Comparison of ENCODE assay signal across 14 cellular contexts in genomic region chr4:184273166-184274147, GRCh38. TPM values are rescaled to one million over a fixed set of nuclear protein-coding genes. Genes with fewer than 3 reads are reported as not detected.
DNase-seq lines count a peak whose midpoint lies in the region; ATAC-seq and TF ChIP-seq lines count a peak whose summit lies in the region.
"Had no signal": no experiment of that assay in that cellular context is flagged by ENCODE, and none has a peak within 500 bp of the region (broad histone marks: within the 10 kb centered on the region; RNA-seq: fewer than 3 reads in every experiment).

No MANE protein-coding gene starts in this region.

- peaks cover 22% of the 10 kb centered on the region for H3K9me3 Mint-ChIP-seq in activated T-helper 1 cell treated with anti-CD3 and anti-CD28 coated beads, Interleukin-12 subunit alpha, Interleukin-12 subunit beta, Interleukin-2, Interleukin-4 antibody, amounts not matched to agents 30 ng/mL and 10 ng/mL and 1 ng/mL, durations not matched to agents 14 hours and 24 hours and 36 hours
- peaks cover 10% of the 10 kb centered on the region for H3K9me3 Mint-ChIP-seq in MCF 10A (ENCODE audit: unreplicated experiment)

- TF ChIP-seq CTCF in right atrium auricular region (IDR thresholded peaks at IDR 0.05) (no peak), MCF 10A (IDR thresholded peaks at IDR 0.05; ENCODE audit: unreplicated experiment) (no peak)

- in situ Hi-C loops in G401 (cut with HindIII; ENCODE audit: low sequenced_read_pairs), result no loop called here

- BruUV-seq in MCF 10A (replicated peaks; lab: Mats Ljungman, UMichigan), result no TSS peak

- POLR2A ChIA-PET in MCF 10A (lab: Yijun Ruan, JAX), result interaction anchor here (0.9 kb wide), 1 partner anchor 202 kb away, joined by 3 read pairs; no protein-coding TSS in a partner anchor

- H3K36me3 Mint-ChIP-seq in activated T-helper 1 cell treated with anti-CD3 and anti-CD28 coated beads, Interleukin-12 subunit alpha, Interleukin-12 subunit beta, Interleukin-2, Interleukin-4 antibody, amounts not matched to agents 30 ng/mL and 10 ng/mL and 1 ng/mL, durations not matched to agents 14 hours and 24 hours and 36 hours (ENCODE audit: low read depth), result peaks cover 12% of the 10 kb centered on the region
- peaks cover 9% of the 10 kb centered on the region for H3K36me3 Mint-ChIP-seq in MCF 10A (ENCODE audit: insufficient read depth, unreplicated experiment)

- H3K4me3 Mint-ChIP-seq in activated T-helper 1 cell treated with anti-CD3 and anti-CD28 coated beads, Interleukin-12 subunit alpha, Interleukin-12 subunit beta, Interleukin-2, Interleukin-4 antibody, amounts not matched to agents 30 ng/mL and 10 ng/mL and 1 ng/mL, durations not matched to agents 14 hours and 24 hours and 36 hours, result no peak overlapping the region
- H3K4me3 Mint-ChIP-seq in MCF 10A (ENCODE audit: unreplicated experiment), result no peak overlapping the region
- H3K4me3 Mint-ChIP-seq: activated naive CD8-positive, alpha-beta T cell treated with anti-CD3 and anti-CD28 coated beads, Interleukin-2, amount 10 ng/mL, durations not matched to agents 7 days and 5 days; nephron progenitor cell had no signal

- H3K4me1 Mint-ChIP-seq in activated T-helper 1 cell treated with anti-CD3 and anti-CD28 coated beads, Interleukin-12 subunit alpha, Interleukin-12 subunit beta, Interleukin-2, Interleukin-4 antibody, amounts not matched to agents 30 ng/mL and 10 ng/mL and 1 ng/mL, durations not matched to agents 14 hours and 24 hours and 36 hours (ENCODE audit: low read depth), result peaks cover 79% of the 10 kb centered on the region
- no peaks in the 10 kb centered on the region for H3K4me1 Mint-ChIP-seq in MCF 10A (ENCODE audit: insufficient read depth, unreplicated experiment)
- H3K4me1 Mint-ChIP-seq: nephron progenitor cell had no signal

- no peak overlapping the region for H3K4me3 ChIP-seq in right atrium auricular region
- H3K4me3 ChIP-seq in right cardiac atrium (ENCODE audit: low read length), result no peak overlapping the region
- H3K4me3 ChIP-seq: gastroesophageal sphincter had no signal

- H3K27ac Mint-ChIP-seq in activated T-helper 1 cell treated with anti-CD3 and anti-CD28 coated beads, Interleukin-12 subunit alpha, Interleukin-12 subunit beta, Interleukin-2, Interleukin-4 antibody, amounts not matched to agents 30 ng/mL and 10 ng/mL and 1 ng/mL, durations not matched to agents 14 hours and 24 hours and 36 hours, result peak overlapping the region; percentile 49
- H3K27ac Mint-ChIP-seq in MCF 10A (ENCODE audit: low read depth, unreplicated experiment), result no peak overlapping the region
- H3K27ac Mint-ChIP-seq: activated naive CD8-positive, alpha-beta T cell treated with anti-CD3 and anti-CD28 coated beads, Interleukin-2, amount 10 ng/mL, durations not matched to agents 7 days and 5 days; nephron progenitor cell had no signal

- peaks cover 0 to 3% of the 10 kb centered on the region in 2 donors for H3K9me3 ChIP-seq in right atrium auricular region
- no peaks in the 10 kb centered on the region for H3K9me3 ChIP-seq in right cardiac atrium (ENCODE audit: control insufficient read depth, low read length)

- ATAC-seq in right cardiac atrium, result no peak
- ATAC-seq in HG03039 (IDR thresholded peaks at IDR 0.05; ENCODE audit: unreplicated experiment), result peak; percentile 51
- ATAC-seq: gastroesophageal sphincter, Panc1 had no signal

- H3K27me3 Mint-ChIP-seq in activated T-helper 1 cell treated with anti-CD3 and anti-CD28 coated beads, Interleukin-12 subunit alpha, Interleukin-12 subunit beta, Interleukin-2, Interleukin-4 antibody, amounts not matched to agents 30 ng/mL and 10 ng/mL and 1 ng/mL, durations not matched to agents 14 hours and 24 hours and 36 hours (ENCODE audit: insufficient read depth), result no peaks in the 10 kb centered on the region
- H3K27me3 Mint-ChIP-seq in MCF 10A (ENCODE audit: insufficient read depth, unreplicated experiment), result no peaks in the 10 kb centered on the region
- H3K27me3 Mint-ChIP-seq: activated naive CD8-positive, alpha-beta T cell treated with anti-CD3 and anti-CD28 coated beads, Interleukin-2, amount 10 ng/mL, durations not matched to agents 7 days and 5 days had no signal

- no peak overlapping the region for H3K27ac ChIP-seq in right atrium auricular region
- H3K27ac ChIP-seq in right cardiac atrium (ENCODE audit: low read length), result no peak overlapping the region
- H3K27ac ChIP-seq: gastroesophageal sphincter had no signal

- intact Hi-C loops in right cardiac atrium (cut with DNase I) (no loop called here), MCF 10A (cut with micrococcal nuclease) (no loop called here)
- intact Hi-C loops in activated T-helper 1 cell treated with anti-CD3 and anti-CD28 coated beads, Interleukin-12 subunit alpha, Interleukin-12 subunit beta, Interleukin-2, Interleukin-4 antibody, amounts not matched to agents 30 ng/mL and 10 ng/mL and 1 ng/mL, durations not matched to agents 14 hours and 24 hours and 36 hours (cut with micrococcal nuclease), result no loop called here

- H3K27me3 ChIP-seq in right atrium auricular region (no peaks in the 10 kb centered on the region), right cardiac atrium (ENCODE audit: control insufficient read depth, insufficient read depth) (no peaks in the 10 kb centered on the region)
- H3K27me3 ChIP-seq: gastroesophageal sphincter had no signal

- 83% methylated on average over 17 of the region's 17 CpGs for WGBS in right cardiac atrium

- peak; percentile 28 for DNase-seq in right atrium auricular region (ENCODE audit: low spot score)
- no peak for DNase-seq in right cardiac atrium
- no peak for DNase-seq in activated T-helper 1 cell treated with anti-CD3 and anti-CD28 coated beads, Interleukin-12 subunit alpha, Interleukin-12 subunit beta, Interleukin-2, Interleukin-4 antibody, amounts not matched to agents 30 ng/mL and 10 ng/mL and 1 ng/mL, durations not matched to agents 14 hours and 24 hours and 36 hours (ENCODE audit: low spot score)
- DNase-seq in ureter (ENCODE audit: low spot score), result peak; percentile 8
- no peak for DNase-seq in MCF 10A (ENCODE audit: unreplicated experiment)
- no peak for DNase-seq in superior temporal gyrus (ENCODE audit: extremely low spot score)
- no peak for DNase-seq in G401 (ENCODE audit: low spot score)
- DNase-seq: activated naive CD8-positive, alpha-beta T cell treated with anti-CD3 and anti-CD28 coated beads, Interleukin-2, amount 10 ng/mL, durations not matched to agents 7 days and 5 days; KBM-7; nephron progenitor cell; stimulated activated CD4-positive, alpha-beta T cell treated with anti-CD3 and anti-CD28 coated beads, Interleukin-12 subunit alpha, Interleukin-12 subunit beta, amount 100 ng/mL, for 4 hours had no signal

- no peaks in the 10 kb centered on the region for H3K36me3 ChIP-seq in right atrium auricular region
- H3K36me3 ChIP-seq: gastroesophageal sphincter had no signal

- H3K4me1 ChIP-seq in right atrium auricular region, result no peaks in the 10 kb centered on the region
- H3K4me1 ChIP-seq in right cardiac atrium (ENCODE audit: control insufficient read depth, insufficient read depth, low read length), result peaks cover 2% of the 10 kb centered on the region
- H3K4me1 ChIP-seq: gastroesophageal sphincter had no signal

- CTCF ChIA-PET in MCF 10A (lab: Yijun Ruan, JAX), result interaction anchor here (0.7 to 1.8 kb wide), 5 partner anchors 9 to 550 kb away, joined by 3 to 7 read pairs (median 3); no protein-coding TSS in a partner anchor

RNA-seq across cellular contexts. Expression of gene ENPP6, which starts 55.8 kb away (rescaled TPM):
- total RNA-seq in right atrium auricular region (not detected), right cardiac atrium (under 1 TPM in 2 of 4 donors, not detected in 2; 0.12 to 0.31 TPM), ureter (3.9 TPM), MCF 10A (2022) (not detected in 2 replicates)
- polyA plus RNA-seq in right cardiac atrium, result 0.05 TPM
- 2.5 and 3.4 TPM in 2 replicates for total RNA-seq in activated T-helper 1 cell treated with anti-CD3 and anti-CD28 coated beads, Interleukin-12 subunit alpha, Interleukin-12 subunit beta, Interleukin-2, Interleukin-4 antibody, amounts not matched to agents 30 ng/mL and 10 ng/mL and 1 ng/mL, durations not matched to agents 14 hours and 24 hours and 36 hours
- total RNA-seq in G401 (2014; rRNA removed; shearing (Covaris generic)), result not detected in 2 replicates

Comparison
In these comparisons a context has a peak if more than half of its experiments do, and no peak if none do; other contexts are left out.
1. DNase-seq: peak in right atrium auricular region (single experiment) and ureter (single experiment); none in right cardiac atrium (0 of 3), activated T-helper 1 cell treated with anti-CD3 and anti-CD28 coated beads, Interleukin-12 subunit alpha, Interleukin-12 subunit beta, Interleukin-2, Interleukin-4 antibody, amounts not matched to agents 30 ng/mL and 10 ng/mL and 1 ng/mL, durations not matched to agents 14 hours and 24 hours and 36 hours (single experiment), MCF 10A (single experiment), superior temporal gyrus (single experiment) and G401 (single experiment).